Comparison of ENCODE assay signal across 1 cellular context in the genomic region with DNA sequence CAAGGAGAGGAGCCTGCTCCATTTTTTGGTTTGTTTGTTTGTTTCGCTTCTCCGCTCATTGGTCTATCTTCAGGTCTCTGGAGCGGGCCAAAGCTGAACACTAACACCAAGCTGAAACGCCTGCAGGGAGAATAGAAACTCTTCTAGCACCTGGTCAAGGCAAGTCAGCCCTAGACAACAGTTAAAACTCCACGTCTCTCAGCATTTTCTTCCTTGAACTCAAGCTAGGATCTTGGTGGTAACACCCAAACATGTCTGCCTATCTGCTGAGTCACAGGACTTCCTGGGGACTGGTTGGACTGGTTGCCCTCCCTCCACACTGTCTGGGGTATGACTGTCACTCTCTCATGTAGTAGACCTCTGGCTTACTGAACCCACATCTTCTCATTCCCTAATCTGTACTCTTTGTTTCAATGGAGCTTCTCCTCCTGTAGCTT.
TF ChIP-seq lines count a peak whose summit lies in the region.

No MANE protein-coding gene starts in this region.

TF ChIP-seq in GM23338, 12 proteins besides CTCF, POLR2A, EP300 and RAD21 (continued from another document):
- TF ChIP-seq, protein P1, sequence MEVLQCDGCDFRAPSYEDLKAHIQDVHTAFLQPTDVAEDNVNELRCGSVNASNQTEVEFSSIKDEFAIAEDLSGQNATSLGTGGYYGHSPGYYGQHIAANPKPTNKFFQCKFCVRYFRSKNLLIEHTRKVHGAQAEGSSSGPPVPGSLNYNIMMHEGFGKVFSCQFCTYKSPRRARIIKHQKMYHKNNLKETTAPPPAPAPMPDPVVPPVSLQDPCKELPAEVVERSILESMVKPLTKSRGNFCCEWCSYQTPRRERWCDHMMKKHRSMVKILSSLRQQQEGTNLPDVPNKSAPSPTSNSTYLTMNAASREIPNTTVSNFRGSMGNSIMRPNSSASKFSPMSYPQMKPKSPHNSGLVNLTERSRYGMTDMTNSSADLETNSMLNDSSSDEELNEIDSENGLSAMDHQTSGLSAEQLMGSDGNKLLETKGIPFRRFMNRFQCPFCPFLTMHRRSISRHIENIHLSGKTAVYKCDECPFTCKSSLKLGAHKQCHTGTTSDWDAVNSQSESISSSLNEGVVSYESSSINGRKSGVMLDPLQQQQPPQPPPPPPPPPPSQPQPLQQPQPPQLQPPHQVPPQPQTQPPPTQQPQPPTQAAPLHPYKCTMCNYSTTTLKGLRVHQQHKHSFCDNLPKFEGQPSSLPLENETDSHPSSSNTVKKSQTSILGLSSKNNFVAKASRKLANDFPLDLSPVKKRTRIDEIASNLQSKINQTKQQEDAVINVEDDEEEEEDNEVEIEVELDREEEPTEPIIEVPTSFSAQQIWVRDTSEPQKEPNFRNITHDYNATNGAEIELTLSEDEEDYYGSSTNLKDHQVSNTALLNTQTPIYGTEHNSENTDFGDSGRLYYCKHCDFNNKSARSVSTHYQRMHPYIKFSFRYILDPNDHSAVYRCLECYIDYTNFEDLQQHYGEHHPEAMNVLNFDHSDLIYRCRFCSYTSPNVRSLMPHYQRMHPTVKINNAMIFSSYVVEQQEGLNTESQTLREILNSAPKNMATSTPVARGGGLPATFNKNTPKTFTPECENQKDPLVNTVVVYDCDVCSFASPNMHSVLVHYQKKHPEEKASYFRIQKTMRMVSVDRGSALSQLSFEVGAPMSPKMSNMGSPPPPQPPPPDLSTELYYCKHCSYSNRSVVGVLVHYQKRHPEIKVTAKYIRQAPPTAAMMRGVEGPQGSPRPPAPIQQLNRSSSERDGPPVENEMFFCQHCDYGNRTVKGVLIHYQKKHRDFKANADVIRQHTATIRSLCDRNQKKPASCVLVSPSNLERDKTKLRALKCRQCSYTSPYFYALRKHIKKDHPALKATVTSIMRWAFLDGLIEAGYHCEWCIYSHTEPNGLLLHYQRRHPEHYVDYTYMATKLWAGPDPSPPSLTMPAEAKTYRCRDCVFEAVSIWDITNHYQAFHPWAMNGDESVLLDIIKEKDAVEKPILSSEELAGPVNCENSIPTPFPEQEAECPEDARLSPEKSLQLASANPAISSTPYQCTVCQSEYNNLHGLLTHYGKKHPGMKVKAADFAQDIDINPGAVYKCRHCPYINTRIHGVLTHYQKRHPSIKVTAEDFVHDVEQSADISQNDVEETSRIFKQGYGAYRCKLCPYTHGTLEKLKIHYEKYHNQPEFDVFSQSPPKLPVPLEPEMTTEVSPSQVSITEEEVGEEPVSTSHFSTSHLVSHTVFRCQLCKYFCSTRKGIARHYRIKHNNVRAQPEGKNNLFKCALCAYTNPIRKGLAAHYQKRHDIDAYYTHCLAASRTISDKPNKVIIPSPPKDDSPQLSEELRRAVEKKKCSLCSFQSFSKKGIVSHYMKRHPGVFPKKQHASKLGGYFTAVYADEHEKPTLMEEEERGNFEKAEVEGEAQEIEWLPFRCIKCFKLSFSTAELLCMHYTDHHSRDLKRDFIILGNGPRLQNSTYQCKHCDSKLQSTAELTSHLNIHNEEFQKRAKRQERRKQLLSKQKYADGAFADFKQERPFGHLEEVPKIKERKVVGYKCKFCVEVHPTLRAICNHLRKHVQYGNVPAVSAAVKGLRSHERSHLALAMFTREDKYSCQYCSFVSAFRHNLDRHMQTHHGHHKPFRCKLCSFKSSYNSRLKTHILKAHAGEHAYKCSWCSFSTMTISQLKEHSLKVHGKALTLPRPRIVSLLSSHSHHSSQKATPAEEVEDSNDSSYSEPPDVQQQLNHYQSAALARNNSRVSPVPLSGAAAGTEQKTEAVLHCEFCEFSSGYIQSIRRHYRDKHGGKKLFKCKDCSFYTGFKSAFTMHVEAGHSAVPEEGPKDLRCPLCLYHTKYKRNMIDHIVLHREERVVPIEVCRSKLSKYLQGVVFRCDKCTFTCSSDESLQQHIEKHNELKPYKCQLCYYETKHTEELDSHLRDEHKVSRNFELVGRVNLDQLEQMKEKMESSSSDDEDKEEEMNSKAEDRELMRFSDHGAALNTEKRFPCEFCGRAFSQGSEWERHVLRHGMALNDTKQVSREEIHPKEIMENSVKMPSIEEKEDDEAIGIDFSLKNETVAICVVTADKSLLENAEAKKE (CRISPR knock-in tag; IDR thresholded peaks at IDR 0.05) = no peak
- TF ChIP-seq ZNF331 (CRISPR knock-in tag; IDR thresholded peaks at IDR 0.05; ENCODE audit: low read depth) (no peak), EZH2 (IDR thresholded peaks at IDR 0.05; ENCODE audit: low read depth, unreplicated experiment) (no peak), STAT1 (IDR thresholded peaks at IDR 0.05; ENCODE audit: unreplicated experiment) (no peak)
